9 cellular contexts compared by ENCODE assay signal in genomic region chr3:184211297-184211696, GRCh38. TPM values are rescaled to one million over a fixed set of nuclear protein-coding genes. Genes with fewer than 3 reads are reported as not detected.
"Had no signal": no experiment of that assay in that cellular context is flagged by ENCODE, and none has a peak within 500 bp of the region (broad histone marks: within the 10 kb centered on the region; RNA-seq: fewer than 3 reads in every experiment).

No MANE protein-coding gene starts in this region.

- H3K4me2 ChIP-seq: GM23338 had no signal

- H3K27ac ChIP-seq: HL-60 had no signal

- ATAC-seq: GM23338, HepG2 had no signal

- FAIRE-seq: H1, H54, HepG2 had no signal

- DNase-seq: H9, HCEC 1CT, KG1 had no signal

- H3K4me3 ChIP-seq: GM23338 had no signal

RNA-seq across cellular contexts. Expression of gene VWA5B2, which starts 18.1 kb away (rescaled TPM):
- total RNA-seq: HT1080 had no signal
- polyA plus RNA-seq: GM23338 had no signal
